In the genomic region with DNA sequence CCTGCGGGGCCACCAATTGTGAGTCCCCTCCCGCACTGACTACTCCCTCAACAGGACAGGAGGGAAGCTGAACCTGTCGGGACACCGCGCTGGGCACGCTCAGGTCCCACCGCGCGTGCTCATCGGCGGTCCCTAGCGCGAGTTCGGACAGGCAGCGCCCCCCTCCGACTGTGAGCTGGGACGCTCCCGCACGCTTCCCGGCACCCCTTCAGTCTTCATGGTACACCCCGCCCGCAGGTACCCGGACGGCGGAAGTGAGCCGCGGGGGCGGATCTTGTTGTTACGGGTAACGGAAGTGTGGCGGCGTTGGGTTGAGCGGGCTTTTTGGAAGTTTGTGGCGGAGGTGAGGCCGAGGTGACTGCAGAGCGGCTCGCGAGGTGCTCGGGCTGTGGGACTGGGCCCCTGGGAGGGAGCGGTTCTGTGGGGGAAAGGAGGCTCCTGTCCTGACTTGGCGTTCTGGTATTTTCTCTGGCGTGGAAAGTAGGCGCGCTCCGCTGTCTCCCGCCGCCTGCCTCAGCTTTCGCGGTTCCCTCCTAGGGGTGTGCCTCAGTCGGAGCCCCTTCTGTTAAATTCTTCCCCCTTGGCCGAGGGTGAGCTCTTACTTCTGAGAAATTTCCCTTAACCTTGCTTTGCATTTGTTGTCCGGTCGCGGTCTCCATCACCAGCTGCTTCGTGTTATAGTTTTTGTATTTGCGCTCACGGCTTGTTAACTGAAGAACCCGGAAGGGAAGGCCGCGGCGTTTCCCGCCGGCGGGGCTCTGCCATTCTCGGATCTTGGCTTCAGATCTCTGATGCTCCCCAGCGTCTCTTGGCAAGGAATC, we compare ENCODE assay signal across 8 cellular contexts. TPM values are rescaled to one million over a fixed set of nuclear protein-coding genes. Genes with fewer than 3 reads are reported as not detected.
DNase-seq lines count a peak whose midpoint lies in the region; ATAC-seq, FAIRE-seq and TF ChIP-seq lines count a peak whose summit lies in the region.

A gene (plus strand): TSS at position 289 of the 821 bp plus-strand sequence. CDS start 3,669 bp downstream, outside the sequence.

- no peaks in the 10 kb centered on the region for H3K27me3 ChIP-seq in adrenal gland
- no peaks in the 10 kb centered on the region for H3K27me3 ChIP-seq in heart right ventricle

- H3K36me3 ChIP-seq in adrenal gland (replicated peaks in 1 of 2): no peaks in the 10 kb centered on the region
- H3K36me3 ChIP-seq in heart right ventricle: peaks cover 0 to 16% (median 0%) of the 10 kb centered on the region in 9 donors

- ATAC-seq in HG02840 (IDR thresholded peaks at IDR 0.05; ENCODE audit: low FRiP score, unreplicated experiment) (peak; percentile 86), heart right ventricle (peak; percentile 98 to 100 (median 99))

- H3K9me3 ChIP-seq in adrenal gland (replicated peaks in 1 of 3): no peaks in the 10 kb centered on the region
- H3K9me3 ChIP-seq in heart right ventricle: peaks cover 0 to 4% (median 0%) of the 10 kb centered on the region in 11 donors

- peak; percentile 94 for FAIRE-seq in GM12891 (lab: Jason Lieb, UNC)

- TF ChIP-seq CTCF in adrenal gland (IDR thresholded peaks at IDR 0.05) (peak in 5 of 6 experiments; percentile 10 to 48 (median 38)), heart right ventricle (IDR thresholded peaks at IDR 0.05) (peak in 8 of 9 donors; percentile 26 to 73 (median 58))

- intact Hi-C loops in adrenal gland (cut with DNase I) (loop anchor here in 1 of 2 donors (10.0 kb wide), 1 partner anchor 91 kb away; a partner anchor contains a TSS), heart right ventricle (cut with DNase I) (loop anchor here in 2 of 10 donors (5.0 to 10.0 kb wide), 2 partner anchors 37 to 339 kb away; no protein-coding TSS in a partner anchor), posterior vena cava (cut with DNase I) (no loop called here)

- TF ChIP-seq POLR2A in GM12891 (IDR thresholded peaks at IDR 0.05; ENCODE audit: low read depth, low read length) (no peak; the same call in 1 of the 2 replicates), adrenal gland (IDR thresholded peaks at IDR 0.05) (peak in 1 of 2 donors; percentile 43)

- WGBS in adrenal gland, 4 donors: 0 to 1% (median 0%) methylated on average over 32 to 66 of the region's 66 CpGs
- WGBS in heart right ventricle, 2 donors: 0 to 1% methylated on average over 66 of the region's 66 CpGs

- H3K27ac ChIP-seq in adrenal gland: peak within 1 kb of the TSS in 1 of 5 donors; percentile 28
- H3K27ac ChIP-seq in heart right ventricle: peak within 1 kb of the TSS in 9 of 10 donors; percentile 2 to 82 (median 34)

- peak; percentile 83 for DNase-seq in GM12891 (ENCODE audit: insufficient read length, low spot score)
- peak; percentile 95 for DNase-seq in NCI-H1436 (lab: John Stamatoyannopoulos, UW)
- DNase-seq in T follicular helper cell (ENCODE audit: low read depth): peak; percentile 92
- peak; percentile 94 to 98 (median 97) for DNase-seq in adrenal gland
- peak; percentile 94 to 96 for DNase-seq in heart right ventricle
- peak; percentile 99 for DNase-seq in posterior vena cava (ENCODE audit: low spot score)
- peak; percentile 96 for DNase-seq in ureter (ENCODE audit: low spot score)

- H3K4me3 ChIP-seq in adrenal gland (peak within 1 kb of the TSS; percentile 18 to 80 (median 60)), heart right ventricle (peak within 1 kb of the TSS; percentile 30 to 87 (median 73))

- H3K4me1 ChIP-seq in adrenal gland (replicated peaks in 1 of 2) (peaks cover 5 to 17% of the 10 kb centered on the region in 2 donors), heart right ventricle (peaks cover 4 to 23% (median 14%) of the 10 kb centered on the region in 9 donors)

TF ChIP-seq in GM12891, 5 proteins besides CTCF, POLR2A, EP300 and RAD21:
- TF ChIP-seq SPI1 (IDR thresholded peaks at IDR 0.05; ENCODE audit: low read depth, low read length) (peak; percentile 36; the same call in 1 of the 2 replicates), TAF1 (IDR thresholded peaks at IDR 0.05; ENCODE audit: low read depth, low read length) (no peak), POU2F2 (IDR thresholded peaks at IDR 0.05; ENCODE audit: low read depth, low read length) (no peak), PAX5 (IDR thresholded peaks at IDR 0.05; ENCODE audit: insufficient read depth, low read length, severe bottlenecking) (no peak)

RNA-seq across cellular contexts. Expression of the gene that starts here (rescaled TPM):
- 47.2 TPM for polyA plus RNA-seq in GM12891 (2012; ENCODE audit: low read depth, missing spikeins)
- total RNA-seq in adrenal gland (1 to 10 TPM; 1.5 to 9.1 (median 5.7) TPM), heart right ventricle (1 to 10 TPM; 1.6 to 9.9 (median 2.7) TPM), posterior vena cava (1 to 10 TPM; 6.1 to 7.0 TPM), ureter (8.2 TPM)
- polyA plus RNA-seq in adrenal gland (1 to 10 TPM; 2.9 to 4.5 (median 3.3) TPM), heart right ventricle (1 to 10 TPM; 1.3 to 2.2 TPM)
